Comparison of ENCODE assay signal across 2 cellular contexts in genomic region chr1:32221980-32222751, GRCh38.
TF ChIP-seq lines count a peak whose summit lies in the region.

EIF3I (plus strand) TSS chr1:32222407; CDS start chr1:32222442, 35 bp downstream.
TMEM234 (minus strand) TSS chr1:32222353; CDS start chr1:32222322, 31 bp downstream.

TF ChIP-seq in HEK293, 187 proteins besides CTCF, POLR2A, EP300 and RAD21 (continued from another document and continues in another):
- TF ChIP-seq ZNF202 (tag by site-specific recombination; IDR thresholded peaks at IDR 0.05; ENCODE audit: borderline replicate concordance) = no peak
- no peak for TF ChIP-seq ZNF311 (tag by site-specific recombination; IDR thresholded peaks at IDR 0.05; ENCODE audit: borderline replicate concordance)
- TF ChIP-seq ZNF423 (tag by site-specific recombination; IDR thresholded peaks at IDR 0.05) = no peak
- no peak for TF ChIP-seq MEIS1 (CRISPR knock-in tag; IDR thresholded peaks at IDR 0.05; ENCODE audit: borderline replicate concordance)
- no peak for TF ChIP-seq ZIC2 (tag by site-specific recombination; IDR thresholded peaks at IDR 0.05)
- TF ChIP-seq ZBTB20 (tag by site-specific recombination; IDR thresholded peaks at IDR 0.05) = peak; percentile 40; the same call in 1 of the 2 replicates
- no peak for TF ChIP-seq ZNF747 (tag by site-specific recombination; IDR thresholded peaks at IDR 0.05)
- TF ChIP-seq ZNF416 (tag by site-specific recombination; IDR thresholded peaks at IDR 0.05) = no peak
- no peak for TF ChIP-seq INSM2 (tag by site-specific recombination; IDR thresholded peaks at IDR 0.05)
- TF ChIP-seq ZNF600 (tag by site-specific recombination; IDR thresholded peaks at IDR 0.05) = no peak; the same call in 1 of the 2 replicates
- TF ChIP-seq, protein P1, sequence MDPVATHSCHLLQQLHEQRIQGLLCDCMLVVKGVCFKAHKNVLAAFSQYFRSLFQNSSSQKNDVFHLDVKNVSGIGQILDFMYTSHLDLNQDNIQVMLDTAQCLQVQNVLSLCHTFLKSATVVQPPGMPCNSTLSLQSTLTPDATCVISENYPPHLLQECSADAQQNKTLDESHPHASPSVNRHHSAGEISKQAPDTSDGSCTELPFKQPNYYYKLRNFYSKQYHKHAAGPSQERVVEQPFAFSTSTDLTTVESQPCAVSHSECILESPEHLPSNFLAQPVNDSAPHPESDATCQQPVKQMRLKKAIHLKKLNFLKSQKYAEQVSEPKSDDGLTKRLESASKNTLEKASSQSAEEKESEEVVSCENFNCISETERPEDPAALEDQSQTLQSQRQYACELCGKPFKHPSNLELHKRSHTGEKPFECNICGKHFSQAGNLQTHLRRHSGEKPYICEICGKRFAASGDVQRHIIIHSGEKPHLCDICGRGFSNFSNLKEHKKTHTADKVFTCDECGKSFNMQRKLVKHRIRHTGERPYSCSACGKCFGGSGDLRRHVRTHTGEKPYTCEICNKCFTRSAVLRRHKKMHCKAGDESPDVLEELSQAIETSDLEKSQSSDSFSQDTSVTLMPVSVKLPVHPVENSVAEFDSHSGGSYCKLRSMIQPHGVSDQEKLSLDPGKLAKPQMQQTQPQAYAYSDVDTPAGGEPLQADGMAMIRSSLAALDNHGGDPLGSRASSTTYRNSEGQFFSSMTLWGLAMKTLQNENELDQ (tag by site-specific recombination; IDR thresholded peaks at IDR 0.05; ENCODE audit: low read depth) = no peak
- peak; percentile 49; the same call in 1 of the 2 replicates for TF ChIP-seq YY2 (tag by site-specific recombination; IDR thresholded peaks at IDR 0.05)
- TF ChIP-seq OVOL3 (tag by site-specific recombination; IDR thresholded peaks at IDR 0.05) = no peak
- TF ChIP-seq, protein P2, sequence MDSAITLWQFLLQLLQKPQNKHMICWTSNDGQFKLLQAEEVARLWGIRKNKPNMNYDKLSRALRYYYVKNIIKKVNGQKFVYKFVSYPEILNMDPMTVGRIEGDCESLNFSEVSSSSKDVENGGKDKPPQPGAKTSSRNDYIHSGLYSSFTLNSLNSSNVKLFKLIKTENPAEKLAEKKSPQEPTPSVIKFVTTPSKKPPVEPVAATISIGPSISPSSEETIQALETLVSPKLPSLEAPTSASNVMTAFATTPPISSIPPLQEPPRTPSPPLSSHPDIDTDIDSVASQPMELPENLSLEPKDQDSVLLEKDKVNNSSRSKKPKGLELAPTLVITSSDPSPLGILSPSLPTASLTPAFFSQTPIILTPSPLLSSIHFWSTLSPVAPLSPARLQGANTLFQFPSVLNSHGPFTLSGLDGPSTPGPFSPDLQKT (IDR thresholded peaks at IDR 0.05; ENCODE audit: borderline replicate concordance, low read depth, low read length) = no peak
- TF ChIP-seq SP2 (tag by site-specific recombination; IDR thresholded peaks at IDR 0.05) = peak; percentile 87
- TF ChIP-seq ZNF10 (tag by site-specific recombination; IDR thresholded peaks at IDR 0.05) = no peak
- TF ChIP-seq ZNF555 (tag by site-specific recombination; conservative IDR thresholded peaks at IDR 0.05) = no peak
- TF ChIP-seq ZNF24 (tag by site-specific recombination; IDR thresholded peaks at IDR 0.05) = no peak
- TF ChIP-seq KLF8 (tag by site-specific recombination; IDR thresholded peaks at IDR 0.05) = peak; percentile 95; the same call in 1 of the 2 replicates
- no peak for TF ChIP-seq ZBTB48 (tag by site-specific recombination; IDR thresholded peaks at IDR 0.05)
- TF ChIP-seq ZNF184 (tag by site-specific recombination; IDR thresholded peaks at IDR 0.05) = no peak
- TF ChIP-seq BCL6B (tag by site-specific recombination; IDR thresholded peaks at IDR 0.05) = no peak
- TF ChIP-seq ZNF660 (tag by site-specific recombination; IDR thresholded peaks at IDR 0.05) = no peak
- TF ChIP-seq, protein P3, sequence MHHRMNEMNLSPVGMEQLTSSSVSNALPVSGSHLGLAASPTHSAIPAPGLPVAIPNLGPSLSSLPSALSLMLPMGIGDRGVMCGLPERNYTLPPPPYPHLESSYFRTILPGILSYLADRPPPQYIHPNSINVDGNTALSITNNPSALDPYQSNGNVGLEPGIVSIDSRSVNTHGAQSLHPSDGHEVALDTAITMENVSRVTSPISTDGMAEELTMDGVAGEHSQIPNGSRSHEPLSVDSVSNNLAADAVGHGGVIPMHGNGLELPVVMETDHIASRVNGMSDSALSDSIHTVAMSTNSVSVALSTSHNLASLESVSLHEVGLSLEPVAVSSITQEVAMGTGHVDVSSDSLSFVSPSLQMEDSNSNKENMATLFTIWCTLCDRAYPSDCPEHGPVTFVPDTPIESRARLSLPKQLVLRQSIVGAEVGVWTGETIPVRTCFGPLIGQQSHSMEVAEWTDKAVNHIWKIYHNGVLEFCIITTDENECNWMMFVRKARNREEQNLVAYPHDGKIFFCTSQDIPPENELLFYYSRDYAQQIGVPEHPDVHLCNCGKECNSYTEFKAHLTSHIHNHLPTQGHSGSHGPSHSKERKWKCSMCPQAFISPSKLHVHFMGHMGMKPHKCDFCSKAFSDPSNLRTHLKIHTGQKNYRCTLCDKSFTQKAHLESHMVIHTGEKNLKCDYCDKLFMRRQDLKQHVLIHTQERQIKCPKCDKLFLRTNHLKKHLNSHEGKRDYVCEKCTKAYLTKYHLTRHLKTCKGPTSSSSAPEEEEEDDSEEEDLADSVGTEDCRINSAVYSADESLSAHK (tag by site-specific recombination; IDR thresholded peaks at IDR 0.05) = no peak
- TF ChIP-seq ZNF514 (tag by site-specific recombination; IDR thresholded peaks at IDR 0.05) = no peak

TF ChIP-seq in SK-N-SH, 30 proteins besides CTCF, POLR2A, EP300 and RAD21 (continued from another document):
- TF ChIP-seq YY1 (IDR thresholded peaks at IDR 0.05; ENCODE audit: low read depth) (peak; percentile 78; the same call in 1 of the 2 replicates), POLR2AphosphoS5 (IDR thresholded peaks at IDR 0.05; ENCODE audit: low read depth, low read length) (peak; percentile 95), SIN3A (IDR thresholded peaks at IDR 0.05; ENCODE audit: borderline replicate concordance, low read depth, low read length) (peak; percentile 45; the same call in 1 of the 2 replicates), GABPA (IDR thresholded peaks at IDR 0.05; ENCODE audit: low read depth) (peak; percentile 95), CHD2 (IDR thresholded peaks at IDR 0.05; ENCODE audit: low read length, partially characterized antibody) (peak; percentile 87), MAX (IDR thresholded peaks at IDR 0.05; ENCODE audit: low read depth) (peak; percentile 97), FOSL2 (IDR thresholded peaks at IDR 0.05; ENCODE audit: borderline replicate concordance, low read depth) (peak; percentile 16; the same call in 1 of the 2 replicates)
